8 cellular contexts compared by ENCODE assay signal in genomic region chr1:3910769-3911520, GRCh38. TPM values are rescaled to one million over a fixed set of nuclear protein-coding genes. Genes with fewer than 3 reads are reported as not detected.
DNase-seq lines count a peak whose midpoint lies in the region; ATAC-seq, FAIRE-seq and TF ChIP-seq lines count a peak whose summit lies in the region.

No MANE protein-coding gene starts in this region.

- H3K27ac Mint-ChIP-seq in activated CD4-positive, alpha-beta T cell treated with anti-CD3 and anti-CD28 coated beads for 36 hours: no peak overlapping the region

- no peaks in the 10 kb centered on the region for H3K27me3 Mint-ChIP-seq in activated CD4-positive, alpha-beta T cell treated with anti-CD3 and anti-CD28 coated beads for 36 hours

- H3K9me3 Mint-ChIP-seq in activated CD4-positive, alpha-beta T cell treated with anti-CD3 and anti-CD28 coated beads for 36 hours (ENCODE audit: low read depth): no peaks in the 10 kb centered on the region

- no TSS peak for BruUV-seq in HepG2 (replicated peaks; lab: Mats Ljungman, UMichigan)

- no peaks in the 10 kb centered on the region for H3K79me2 ChIP-seq in HepG2 (ENCODE audit: insufficient read depth, low read length)

- peak; percentile 70 for ATAC-seq in GM21423 (IDR thresholded peaks at IDR 0.05; ENCODE audit: unreplicated experiment)
- peak; percentile 87 for ATAC-seq in activated CD4-positive, alpha-beta T cell treated with anti-CD3 and anti-CD28 coated beads for 36 hours
- peak; percentile 86 for ATAC-seq in HepG2
- no peak for ATAC-seq in HG03097 (IDR thresholded peaks at IDR 0.05; ENCODE audit: low FRiP score, unreplicated experiment)

- no peaks in the 10 kb centered on the region for H3K9me3 ChIP-seq in HepG2 (ENCODE audit: low read length)

- no peak for FAIRE-seq in HepG2 (lab: Jason Lieb, UNC)

- TF ChIP-seq EP300 in HepG2 (IDR thresholded peaks at IDR 0.05; ENCODE audit: low read depth in 2 of 2, low read length in 2 of 2) (no peak), HepG2 (CRISPR knock-in tag; IDR thresholded peaks at IDR 0.05; ENCODE audit: borderline replicate concordance) (no peak)

- WGBS in HepG2 (ENCODE audit: low lambda C conversion rate): 81% methylated on average over 5 of the region's 33 CpGs

- H3K36me3 ChIP-seq in HepG2 (replicated peaks in 1 of 2; ENCODE audit: control insufficient read depth in 1 of 2, insufficient read depth in 2 of 2, low read length in 2 of 2): no peaks in the 10 kb centered on the region

- H3K36me3 Mint-ChIP-seq in activated CD4-positive, alpha-beta T cell treated with anti-CD3 and anti-CD28 coated beads for 36 hours (ENCODE audit: low read depth): no peaks in the 10 kb centered on the region

- DNase-seq in Ammon's horn (ENCODE audit: low spot score) (peak; percentile 78), NCI-H2196 (lab: John Stamatoyannopoulos, UW; ENCODE audit: unreplicated experiment) (peak; percentile 90), choroid plexus epithelial cell (ENCODE audit: low read depth) (peak; percentile 71), HepG2 (ENCODE audit: low spot score) (peak; percentile 57)
- peak; percentile 90 for DNase-seq in activated CD4-positive, alpha-beta T cell treated with anti-CD3 and anti-CD28 coated beads for 36 hours
- peak; percentile 61 to 64 (median 61) for DNase-seq in stimulated activated CD4-positive, alpha-beta T cell treated with anti-CD3 and anti-CD28 coated beads, TNF-alpha, amount 100 ng/mL, for 4 hours (ENCODE audit: low read depth in 3 of 3)

- TF ChIP-seq RAD21 in HepG2 (CRISPR knock-in tag; IDR thresholded peaks at IDR 0.05): peak; percentile 94

- no peak overlapping the region for H3K4me3 Mint-ChIP-seq in activated CD4-positive, alpha-beta T cell treated with anti-CD3 and anti-CD28 coated beads for 36 hours

- H3K4me2 ChIP-seq in HepG2 (ENCODE audit: low read depth, low read length): peak overlapping the region; percentile 58

- no peaks in the 10 kb centered on the region for H3K27me3 ChIP-seq in HepG2 (ENCODE audit: control insufficient read depth in 1 of 2, insufficient read depth in 2 of 2, low read length in 2 of 2)

- TF ChIP-seq CTCF in choroid plexus epithelial cell (conservative IDR thresholded peaks at IDR 0.05; ENCODE audit: low read depth, low read length): peak; percentile 83
- peak; percentile 97 for TF ChIP-seq CTCF in HepG2 (CRISPR knock-in tag; IDR thresholded peaks at IDR 0.05)

- in situ Hi-C loops in HepG2 (cut with HindIII; ENCODE audit: extremely low pct_ligation_motif_present, low pct_unique_long_range_greater_than_20kb): loop anchor here (25.0 kb wide), 1 partner anchor 151 kb away; no protein-coding TSS in a partner anchor

- TF ChIP-seq POLR2A in HepG2 (IDR thresholded peaks at IDR 0.05; ENCODE audit: insufficient read depth in 1 of 2, low read depth in 2 of 2, low read length in 2 of 2): no peak

- peaks cover 24% of the 10 kb centered on the region for H3K4me1 ChIP-seq in HepG2 (ENCODE audit: insufficient read depth, low read length)

- intact Hi-C loops in activated CD4-positive, alpha-beta T cell treated with anti-CD3 and anti-CD28 coated beads for 36 hours (cut with DNase I, micrococcal nuclease): loop anchor here in 1 of 2 experiments (2.0 to 10.0 kb wide), 3 partner anchors 134 to 1834 kb away; no protein-coding TSS in a partner anchor
- intact Hi-C loops in HepG2 (cut with micrococcal nuclease; ENCODE audit: unreplicated experiment): no loop called here

- H3K4me1 Mint-ChIP-seq in activated CD4-positive, alpha-beta T cell treated with anti-CD3 and anti-CD28 coated beads for 36 hours: peaks cover 3% of the 10 kb centered on the region

- no peak overlapping the region for H2AFZ ChIP-seq in HepG2 (ENCODE audit: low read length)

- POLR2A ChIA-PET in activated CD4-positive, alpha-beta T cell treated with anti-CD3 and anti-CD28 coated beads for 36 hours (lab: Charles Lee): no interaction called here
- POLR2A ChIA-PET in HepG2 (lab: Yijun Ruan, JAX): no interaction called here

- peaks cover 3% of the 10 kb centered on the region; the same call in 1 of the 2 replicates for H4K20me1 ChIP-seq in HepG2 (ENCODE audit: insufficient read depth, low read length)

- CTCF ChIA-PET in activated CD4-positive, alpha-beta T cell treated with anti-CD3 and anti-CD28 coated beads for 36 hours (lab: Charles Lee): interaction anchor here (0.7 to 1.0 kb wide), 2 partner anchors 12 to 93 kb away, joined by 3 read pairs; no protein-coding TSS in a partner anchor
- CTCF ChIA-PET in HepG2 (lab: Yijun Ruan, JAX; ENCODE audit: low intra/inter-chr PET ratio, low total read pairs): interaction anchor here (1.0 kb wide), 1 partner anchor 915 kb away, joined by 3 read pairs; no protein-coding TSS in a partner anchor

- no peak overlapping the region for H3K27ac ChIP-seq in HepG2 (ENCODE audit: extremely low read length, insufficient read depth, low read length)

- H3K4me3 ChIP-seq in choroid plexus epithelial cell (ENCODE audit: low read depth, low read length) (no peak overlapping the region), HepG2 (replicated peaks in 1 of 3; ENCODE audit: insufficient read depth in 1 of 3, low read depth in 2 of 3, low read length in 3 of 3) (peak overlapping the region in 1 of 3 experiments; percentile 9; a peak in 1 of 6 replicates)

- no peak overlapping the region for H3K9ac ChIP-seq in HepG2 (ENCODE audit: insufficient read depth, low read depth, low read length)

RNA-seq across cellular contexts. Expression of gene C1orf174, which starts 10.9 kb away (rescaled TPM):
- total RNA-seq in activated CD4-positive, alpha-beta T cell treated with anti-CD3 and anti-CD28 coated beads for 36 hours: 10 to 100 TPM; 39.8 to 49.4 TPM
- total RNA-seq in HepG2 (2016; rRNA removed; fragmentation: Illumina TruSeq; extraction: Trizol): 31.4 and 43.4 TPM in 2 replicates
- total RNA-seq in HepG2 (2016; cell fraction: cytosol; rRNA removed; fragmentation: Illumina TruSeq; extraction: Trizol; ENCODE audit: low read depth): 9.1 and 10.6 TPM in 2 replicates
- 30.8 and 45.5 TPM in 2 replicates for total RNA-seq in HepG2 (2016; cell fraction: insoluble cytoplasmic fraction; rRNA removed; fragmentation: Illumina TruSeq; extraction: Trizol)
- 23.1 and 25.3 TPM in 2 replicates for total RNA-seq in HepG2 (2016; cell fraction: membrane; rRNA removed; fragmentation: Illumina TruSeq; extraction: Trizol)
- total RNA-seq in HepG2 (2016; cell fraction: nucleus; rRNA removed; fragmentation: Illumina TruSeq; extraction: Trizol): 12.4 and 14.4 TPM in 2 replicates
- polyA plus RNA-seq in HepG2 (2011; rRNA removed): 18.7 and 21.6 TPM in 2 replicates
- 19.8 and 22.2 TPM in 2 replicates for polyA plus RNA-seq in HepG2 (2011; cell fraction: cytosol; rRNA removed)
- polyA plus RNA-seq in HepG2 (2011; cell fraction: nucleus; rRNA removed): 12.8 and 14.0 TPM in 2 replicates
- polyA plus RNA-seq in HepG2 (2012): 13.3 and 16.8 TPM in 2 replicates
- 4.2 and 5.1 TPM in 2 replicates for polyA plus RNA-seq in HepG2 (2016; cell fraction: cytosol; fragmentation: Illumina TruSeq; extraction: Trizol; ENCODE audit: low read depth)
- 37.9 and 38.1 TPM in 2 replicates for polyA plus RNA-seq in HepG2 (2016; cell fraction: insoluble cytoplasmic fraction; fragmentation: Illumina TruSeq; extraction: Trizol; ENCODE audit: low read depth)
- polyA plus RNA-seq in HepG2 (2016; cell fraction: membrane; fragmentation: Illumina TruSeq; extraction: Trizol; ENCODE audit: low read depth): 11.1 and 13.7 TPM in 2 replicates
- 24.6 and 27.6 TPM in 2 replicates for polyA plus RNA-seq in HepG2 (2016; cell fraction: nucleus; fragmentation: Illumina TruSeq; extraction: Trizol; ENCODE audit: insufficient read depth, low read depth)
- 23.0 and 28.7 TPM in 2 replicates for polyA minus RNA-seq in HepG2 (2011; rRNA and poly(A)+ RNA removed; ENCODE audit: low replicate concordance)
- 11.2 and 12.0 TPM in 2 replicates for polyA minus RNA-seq in HepG2 (2011; cell fraction: cytosol; rRNA and poly(A)+ RNA removed)
- 6.7 and 8.5 TPM in 2 replicates for polyA minus RNA-seq in HepG2 (2011; cell fraction: nucleus; rRNA and poly(A)+ RNA removed)

RNA-seq across cellular contexts. Expression of gene DFFB, which starts 53.7 kb away (rescaled TPM):
- total RNA-seq in activated CD4-positive, alpha-beta T cell treated with anti-CD3 and anti-CD28 coated beads for 36 hours: 1 to 10 TPM; 7.2 to 8.4 TPM
- 8.7 and 9.3 TPM in 2 replicates for total RNA-seq in HepG2 (2016; rRNA removed; fragmentation: Illumina TruSeq; extraction: Trizol)
- total RNA-seq in HepG2 (2016; cell fraction: cytosol; rRNA removed; fragmentation: Illumina TruSeq; extraction: Trizol; ENCODE audit: low read depth): 1.4 and 1.6 TPM in 2 replicates
- 8.7 and 9.2 TPM in 2 replicates for total RNA-seq in HepG2 (2016; cell fraction: insoluble cytoplasmic fraction; rRNA removed; fragmentation: Illumina TruSeq; extraction: Trizol)
- 4.1 and 4.7 TPM in 2 replicates for total RNA-seq in HepG2 (2016; cell fraction: membrane; rRNA removed; fragmentation: Illumina TruSeq; extraction: Trizol)
- total RNA-seq in HepG2 (2016; cell fraction: nucleus; rRNA removed; fragmentation: Illumina TruSeq; extraction: Trizol): 5.0 and 6.1 TPM in 2 replicates
- 4.6 and 4.8 TPM in 2 replicates for polyA plus RNA-seq in HepG2 (2011; rRNA removed)
- polyA plus RNA-seq in HepG2 (2011; cell fraction: cytosol; rRNA removed): 3.6 and 3.7 TPM in 2 replicates
- polyA plus RNA-seq in HepG2 (2011; cell fraction: nucleus; rRNA removed): 7.8 and 8.5 TPM in 2 replicates
- 3.3 and 3.7 TPM in 2 replicates for polyA plus RNA-seq in HepG2 (2012)
- 0.69 and 0.75 TPM in 2 replicates for polyA plus RNA-seq in HepG2 (2016; cell fraction: cytosol; fragmentation: Illumina TruSeq; extraction: Trizol; ENCODE audit: low read depth)
- polyA plus RNA-seq in HepG2 (2016; cell fraction: insoluble cytoplasmic fraction; fragmentation: Illumina TruSeq; extraction: Trizol; ENCODE audit: low read depth): 6.4 and 7.8 TPM in 2 replicates
- 1.5 and 1.9 TPM in 2 replicates for polyA plus RNA-seq in HepG2 (2016; cell fraction: membrane; fragmentation: Illumina TruSeq; extraction: Trizol; ENCODE audit: low read depth)
- 17.0 and 22.7 TPM in 2 replicates for polyA plus RNA-seq in HepG2 (2016; cell fraction: nucleus; fragmentation: Illumina TruSeq; extraction: Trizol; ENCODE audit: insufficient read depth, low read depth)
- 3.1 and 7.0 TPM in 2 replicates for polyA minus RNA-seq in HepG2 (2011; rRNA and poly(A)+ RNA removed; ENCODE audit: low replicate concordance)
- 1.3 and 2.0 TPM in 2 replicates for polyA minus RNA-seq in HepG2 (2011; cell fraction: cytosol; rRNA and poly(A)+ RNA removed)
- polyA minus RNA-seq in HepG2 (2011; cell fraction: nucleus; rRNA and poly(A)+ RNA removed): 2.4 and 3.9 TPM in 2 replicates

RNA-seq across cellular contexts. Expression of gene CEP104, which starts 53.9 kb away (rescaled TPM):
- 10 to 100 TPM; 33.6 to 35.5 TPM for total RNA-seq in activated CD4-positive, alpha-beta T cell treated with anti-CD3 and anti-CD28 coated beads for 36 hours
- total RNA-seq in HepG2 (2016; rRNA removed; fragmentation: Illumina TruSeq; extraction: Trizol): 20.4 and 33.8 TPM in 2 replicates
- total RNA-seq in HepG2 (2016; cell fraction: cytosol; rRNA removed; fragmentation: Illumina TruSeq; extraction: Trizol; ENCODE audit: low read depth): 4.7 and 5.7 TPM in 2 replicates
- total RNA-seq in HepG2 (2016; cell fraction: insoluble cytoplasmic fraction; rRNA removed; fragmentation: Illumina TruSeq; extraction: Trizol): 17.2 and 21.3 TPM in 2 replicates
- total RNA-seq in HepG2 (2016; cell fraction: membrane; rRNA removed; fragmentation: Illumina TruSeq; extraction: Trizol): 17.1 and 18.2 TPM in 2 replicates
- 17.8 and 20.6 TPM in 2 replicates for total RNA-seq in HepG2 (2016; cell fraction: nucleus; rRNA removed; fragmentation: Illumina TruSeq; extraction: Trizol)
- polyA plus RNA-seq in HepG2 (2011; rRNA removed): 19.0 and 30.1 TPM in 2 replicates
- polyA plus RNA-seq in HepG2 (2011; cell fraction: cytosol; rRNA removed): 11.3 and 14.0 TPM in 2 replicates
- polyA plus RNA-seq in HepG2 (2011; cell fraction: nucleus; rRNA removed): 34.2 TPM in 2 replicates
- 18.2 and 19.8 TPM in 2 replicates for polyA plus RNA-seq in HepG2 (2012)
- polyA plus RNA-seq in HepG2 (2016; cell fraction: cytosol; fragmentation: Illumina TruSeq; extraction: Trizol; ENCODE audit: low read depth): 5.7 and 6.7 TPM in 2 replicates
- 33.6 and 43.4 TPM in 2 replicates for polyA plus RNA-seq in HepG2 (2016; cell fraction: insoluble cytoplasmic fraction; fragmentation: Illumina TruSeq; extraction: Trizol; ENCODE audit: low read depth)
- 16.8 and 19.5 TPM in 2 replicates for polyA plus RNA-seq in HepG2 (2016; cell fraction: membrane; fragmentation: Illumina TruSeq; extraction: Trizol; ENCODE audit: low read depth)
- polyA plus RNA-seq in HepG2 (2016; cell fraction: nucleus; fragmentation: Illumina TruSeq; extraction: Trizol; ENCODE audit: insufficient read depth, low read depth): 33.5 and 33.9 TPM in 2 replicates
- 21.1 and 36.0 TPM in 2 replicates for polyA minus RNA-seq in HepG2 (2011; rRNA and poly(A)+ RNA removed; ENCODE audit: low replicate concordance)
- polyA minus RNA-seq in HepG2 (2011; cell fraction: cytosol; rRNA and poly(A)+ RNA removed): 17.0 and 22.2 TPM in 2 replicates
- 32.4 and 38.9 TPM in 2 replicates for polyA minus RNA-seq in HepG2 (2011; cell fraction: nucleus; rRNA and poly(A)+ RNA removed)
